ENCODE assay signal across 8 cellular contexts in genomic region chr1:218585565-218586184, GRCh38.
DNase-seq lines count a peak whose midpoint lies in the region; ATAC-seq and TF ChIP-seq lines count a peak whose summit lies in the region.

No MANE protein-coding gene starts in this region.

- TF ChIP-seq CTCF in nephron progenitor cell (IDR thresholded peaks at IDR 0.05) = no peak

- no peak overlapping the region for H3K4me3 Mint-ChIP-seq in nephron progenitor cell

- peaks cover 3% of the 10 kb centered on the region for H3K27me3 Mint-ChIP-seq in nephron progenitor cell (ENCODE audit: low read depth, poor library complexity)

- peak overlapping the region; percentile 60 for H3K27ac Mint-ChIP-seq in nephron progenitor cell

- H3K36me3 Mint-ChIP-seq in nephron progenitor cell (ENCODE audit: low read depth) = peaks cover 20% of the 10 kb centered on the region

- H3K9me3 Mint-ChIP-seq in nephron progenitor cell = peaks cover 21% of the 10 kb centered on the region

- H3K4me1 Mint-ChIP-seq in nephron progenitor cell = peaks cover 24% of the 10 kb centered on the region

- peak; percentile 43 for ATAC-seq in GM18520 (IDR thresholded peaks at IDR 0.05; ENCODE audit: unreplicated experiment)

- DNase-seq in M059J (ENCODE audit: low read depth) (peak; percentile 95), dedifferentiated amniotic fluid mesenchymal stem cell (ENCODE audit: extremely low spot score) (peak; percentile 55), nephron progenitor cell (peak; percentile 61), GOT3 (lab: John Stamatoyannopoulos, UW) (no peak), kidney glomerular epithelial cell (lab: John Stamatoyannopoulos, UW) (no peak)
- DNase-seq in activated T-cell treated with anti-CD3 and anti-CD28 coated beads, Interleukin-2, amount 50 U/mL, for 48 hours = no peak
- DNase-seq in effector CD8-positive, alpha-beta T cell (lab: John Stamatoyannopoulos, UW) = no peak

Comparison
In these comparisons a context has a peak if more than half of its experiments do, and no peak if none do; other contexts are left out.
1. DNase-seq: peak in M059J (single experiment), dedifferentiated amniotic fluid mesenchymal stem cell (single experiment) and nephron progenitor cell (single experiment); none in GOT3 (single experiment), kidney glomerular epithelial cell (single experiment), activated T-cell treated with anti-CD3 and anti-CD28 coated beads, Interleukin-2, amount 50 U/mL, for 48 hours (0 of 2) and effector CD8-positive, alpha-beta T cell (single experiment).